8 cellular contexts compared by ENCODE assay signal in the genomic region with DNA sequence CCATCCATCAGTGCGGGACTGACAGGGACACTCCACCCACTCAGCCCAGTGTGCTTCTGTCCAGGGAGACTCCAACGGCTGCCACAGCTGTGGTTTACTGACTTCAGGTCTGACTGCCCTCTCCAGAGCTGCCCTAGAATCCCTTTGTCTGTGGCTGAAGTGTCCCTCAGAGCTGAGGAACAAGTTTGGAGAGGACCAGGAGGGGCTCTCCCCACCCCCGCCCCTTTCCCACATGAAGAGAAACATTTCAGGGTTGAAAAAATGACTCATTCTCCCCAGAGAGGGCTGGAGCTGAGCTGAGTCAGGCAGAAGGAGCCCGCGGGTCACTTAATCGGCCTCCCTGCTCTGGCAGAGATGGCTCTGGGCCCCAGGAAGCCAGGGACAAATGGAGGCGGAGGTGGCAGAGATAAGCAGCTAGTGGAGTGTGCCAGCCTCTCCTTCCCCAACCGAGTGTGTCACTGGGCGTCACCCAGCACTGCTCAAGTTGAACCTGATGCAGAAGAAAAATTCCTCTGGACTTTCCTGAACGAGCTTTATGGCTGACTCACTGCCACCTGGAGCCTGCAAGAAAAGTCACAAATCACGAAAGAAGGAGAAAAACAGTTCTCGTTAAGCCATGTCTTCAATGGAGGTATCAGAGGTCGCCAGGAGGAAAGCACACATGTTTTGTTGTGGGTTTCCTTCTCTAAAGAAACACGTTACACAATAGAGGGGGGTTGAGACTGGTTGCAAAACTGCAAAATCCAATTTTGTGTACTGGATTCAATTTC.
A peak's percentile ranks its signal among the peaks of the same experiment; 100 is the strongest.
DNase-seq lines count a peak whose midpoint lies in the region; TF ChIP-seq lines count a peak whose summit lies in the region.

No MANE protein-coding gene starts in this region.

- peak overlapping the region; percentile 94 for H3K27ac Mint-ChIP-seq in nephron progenitor cell
- peak overlapping the region; percentile 87 for H3K27ac Mint-ChIP-seq in stimulated activated naive CD8-positive, alpha-beta T cell treated with anti-CD3 and anti-CD28 coated beads, Interleukin-15, Interleukin-2, amounts not matched to agents 100 ng/mL and 50 ng/mL, for 24 hours

- peak; percentile 83 for DNase-seq in GF-D8 (lab: John Stamatoyannopoulos, UW)
- DNase-seq in NCI-H2227 (lab: John Stamatoyannopoulos, UW; ENCODE audit: unreplicated experiment), result peak; percentile 56
- peak; percentile 58 to 77 for DNase-seq in activated CD8-positive, alpha-beta memory T cell treated with anti-CD3 and anti-CD28 coated beads for 4 hours (ENCODE audit: low read depth in 2 of 2)
- peak; percentile 88 for DNase-seq in epithelial cell of esophagus (ENCODE audit: low read depth)
- DNase-seq in nephron progenitor cell, result peak; percentile 53
- no peak for DNase-seq in NCI-H524 (lab: John Stamatoyannopoulos, UW)
- DNase-seq in NCI-H1436 (lab: John Stamatoyannopoulos, UW), result no peak

- H3K4me3 ChIP-seq in epithelial cell of esophagus (ENCODE audit: low read length), result no peak overlapping the region

- H3K9me3 Mint-ChIP-seq in nephron progenitor cell, result no peaks in the 10 kb centered on the region
- no peaks in the 10 kb centered on the region for H3K9me3 Mint-ChIP-seq in stimulated activated naive CD8-positive, alpha-beta T cell treated with anti-CD3 and anti-CD28 coated beads, Interleukin-15, Interleukin-2, amounts not matched to agents 100 ng/mL and 50 ng/mL, for 24 hours

- H3K4me1 Mint-ChIP-seq in nephron progenitor cell, result peaks cover 98% of the 10 kb centered on the region
- peaks cover 92% of the 10 kb centered on the region for H3K4me1 Mint-ChIP-seq in stimulated activated naive CD8-positive, alpha-beta T cell treated with anti-CD3 and anti-CD28 coated beads, Interleukin-15, Interleukin-2, amounts not matched to agents 100 ng/mL and 50 ng/mL, for 24 hours (ENCODE audit: low read depth)

- TF ChIP-seq CTCF in epithelial cell of esophagus (IDR thresholded peaks at IDR 0.05; ENCODE audit: insufficient read depth, low read depth, low read length, missing control alignments) (no peak), nephron progenitor cell (IDR thresholded peaks at IDR 0.05) (no peak)

- peaks cover 14% of the 10 kb centered on the region for H3K27me3 Mint-ChIP-seq in nephron progenitor cell (ENCODE audit: low read depth, poor library complexity)
- no peaks in the 10 kb centered on the region for H3K27me3 Mint-ChIP-seq in stimulated activated naive CD8-positive, alpha-beta T cell treated with anti-CD3 and anti-CD28 coated beads, Interleukin-15, Interleukin-2, amounts not matched to agents 100 ng/mL and 50 ng/mL, for 24 hours

- peak overlapping the region; percentile 62 for H3K4me3 Mint-ChIP-seq in nephron progenitor cell
- H3K4me3 Mint-ChIP-seq in stimulated activated naive CD8-positive, alpha-beta T cell treated with anti-CD3 and anti-CD28 coated beads, Interleukin-15, Interleukin-2, amounts not matched to agents 100 ng/mL and 50 ng/mL, for 24 hours, result peak overlapping the region; percentile 62

- H3K36me3 Mint-ChIP-seq in nephron progenitor cell (ENCODE audit: low read depth), result no peaks in the 10 kb centered on the region
- peaks cover 42% of the 10 kb centered on the region for H3K36me3 Mint-ChIP-seq in stimulated activated naive CD8-positive, alpha-beta T cell treated with anti-CD3 and anti-CD28 coated beads, Interleukin-15, Interleukin-2, amounts not matched to agents 100 ng/mL and 50 ng/mL, for 24 hours (ENCODE audit: low read depth)

Comparison
In these comparisons a context has a peak if more than half of its experiments do, and no peak if none do; other contexts are left out.
1. DNase-seq: peak in GF-D8 (single experiment), NCI-H2227 (single experiment), activated CD8-positive, alpha-beta memory T cell treated with anti-CD3 and anti-CD28 coated beads for 4 hours (2 of 2), epithelial cell of esophagus (single experiment) and nephron progenitor cell (single experiment); none in NCI-H524 (0 of 2) and NCI-H1436 (single experiment).